ENCODE assay signal across 26 cellular contexts in the genomic region with DNA sequence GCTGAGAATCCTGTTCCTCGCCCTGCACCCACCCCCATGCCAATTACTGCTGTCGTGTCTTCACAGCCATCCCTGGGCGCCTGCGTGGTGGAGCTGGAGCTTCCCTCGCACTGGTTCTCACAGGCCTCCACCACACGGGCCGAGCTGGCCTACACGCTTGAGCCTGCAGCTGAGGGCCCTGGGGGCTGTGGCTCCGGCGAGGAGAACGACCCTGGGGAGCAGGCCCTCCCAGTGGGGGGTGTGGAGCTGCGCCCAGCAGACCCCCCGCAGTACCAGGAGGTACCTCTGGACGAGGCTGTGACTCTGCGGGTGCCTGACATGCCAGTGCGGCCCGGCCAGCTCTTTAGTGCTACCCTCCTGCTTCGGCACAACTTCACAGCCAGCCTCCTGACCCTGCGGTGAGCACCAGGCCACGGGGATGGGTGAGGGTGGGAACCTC. TPM values are rescaled to one million over a fixed set of nuclear protein-coding genes. Genes with fewer than 3 reads are reported as not detected.
"Had no signal": no experiment of that assay in that cellular context is flagged by ENCODE, and none has a peak within 500 bp of the region (broad histone marks: within the 10 kb centered on the region; RNA-seq: fewer than 3 reads in every experiment).

No MANE protein-coding gene starts in this region.

- ATAC-seq: activated CD4-positive, alpha-beta T cell treated with anti-CD3 and anti-CD28 coated beads for 36 hours; activated CD8-positive, alpha-beta memory T cell treated with anti-CD3 and anti-CD28 coated beads, Interleukin-2, amount 10 ng/mL, durations not matched to agents 7 days and 5 days; activated CD8-positive, alpha-beta T cell treated with anti-CD3 and anti-CD28 coated beads, Interleukin-2, amount 10 ng/mL, durations not matched to agents 7 days and 5 days; body of pancreas; gastroesophageal sphincter had no signal

- H3K36me3 ChIP-seq: colonic mucosa had no signal

- DNase-seq: activated CD4-positive, alpha-beta memory T cell treated with anti-CD3 and anti-CD28 coated beads for 36 hours; activated CD4-positive, alpha-beta T cell treated with anti-CD3 and anti-CD28 coated beads for 36 hours; activated CD4-positive, alpha-beta T cell treated with anti-CD3 and anti-CD28 coated beads, Interleukin-2, amount 10 ng/mL, durations not matched to agents 24 days and 14 days; activated CD4-positive, CD25-positive, alpha-beta regulatory T cell; activated CD4-positive, CD25-positive, alpha-beta regulatory T cell treated with anti-CD3 and anti-CD28 coated beads, Interleukin-2, amount 50 U/mL, for 72 hours; activated CD8-positive, alpha-beta memory T cell treated with anti-CD3 and anti-CD28 coated beads, Interleukin-2, amount 10 ng/mL, durations not matched to agents 7 days and 5 days; activated CD8-positive, alpha-beta memory T cell treated with anti-CD3 and anti-CD28 coated beads, Interleukin-2, amount 50 U/mL, for 4 hours; activated CD8-positive, alpha-beta T cell treated with anti-CD3 and anti-CD28 coated beads, Interleukin-2, amount 10 ng/mL, durations not matched to agents 7 days and 5 days; activated effector memory CD4-positive, alpha-beta T cell treated with anti-CD3 and anti-CD28 coated beads, Interleukin-2, amount 50 U/mL, for 16 hours; activated naive CD4-positive, alpha-beta T cell treated with anti-CD3 and anti-CD28 coated beads for 36 hours; activated naive CD8-positive, alpha-beta T cell treated with anti-CD3 and anti-CD28 coated beads for 36 hours; activated T-cell treated with anti-CD3 and anti-CD28 coated beads, Interleukin-2, amount 50 U/mL, for 1 hour; activated T-cell treated with anti-CD3 and anti-CD28 coated beads, Interleukin-2, amount 50 U/mL, for 48 hours; amniotic stem cell; aorta; body of pancreas; colonic mucosa; effector CD8-positive, alpha-beta T cell; esophagus squamous epithelium; foreskin melanocyte; T-helper 2 cell had no signal

- H3K4me3 ChIP-seq: body of pancreas, colonic mucosa, esophagus squamous epithelium, gastroesophageal sphincter had no signal

- H3K4me1 ChIP-seq: colonic mucosa had no signal

- H3K27ac ChIP-seq: body of pancreas, colonic mucosa, epithelial cell of prostate, esophagus squamous epithelium, gastroesophageal sphincter had no signal

- H3K9me3 ChIP-seq: body of pancreas, colonic mucosa, esophagus squamous epithelium, gastroesophageal sphincter had no signal

RNA-seq across cellular contexts. Expression of a gene that starts 42.9 kb away (rescaled TPM):
- total RNA-seq: endothelial cell of umbilical vein, fibroblast of lung, fibroblast of villous mesenchyme had no signal
- polyA plus RNA-seq: endothelial cell of umbilical vein, fibroblast of lung had no signal
